Comparison of ENCODE assay signal across 8 cellular contexts in the genomic region with DNA sequence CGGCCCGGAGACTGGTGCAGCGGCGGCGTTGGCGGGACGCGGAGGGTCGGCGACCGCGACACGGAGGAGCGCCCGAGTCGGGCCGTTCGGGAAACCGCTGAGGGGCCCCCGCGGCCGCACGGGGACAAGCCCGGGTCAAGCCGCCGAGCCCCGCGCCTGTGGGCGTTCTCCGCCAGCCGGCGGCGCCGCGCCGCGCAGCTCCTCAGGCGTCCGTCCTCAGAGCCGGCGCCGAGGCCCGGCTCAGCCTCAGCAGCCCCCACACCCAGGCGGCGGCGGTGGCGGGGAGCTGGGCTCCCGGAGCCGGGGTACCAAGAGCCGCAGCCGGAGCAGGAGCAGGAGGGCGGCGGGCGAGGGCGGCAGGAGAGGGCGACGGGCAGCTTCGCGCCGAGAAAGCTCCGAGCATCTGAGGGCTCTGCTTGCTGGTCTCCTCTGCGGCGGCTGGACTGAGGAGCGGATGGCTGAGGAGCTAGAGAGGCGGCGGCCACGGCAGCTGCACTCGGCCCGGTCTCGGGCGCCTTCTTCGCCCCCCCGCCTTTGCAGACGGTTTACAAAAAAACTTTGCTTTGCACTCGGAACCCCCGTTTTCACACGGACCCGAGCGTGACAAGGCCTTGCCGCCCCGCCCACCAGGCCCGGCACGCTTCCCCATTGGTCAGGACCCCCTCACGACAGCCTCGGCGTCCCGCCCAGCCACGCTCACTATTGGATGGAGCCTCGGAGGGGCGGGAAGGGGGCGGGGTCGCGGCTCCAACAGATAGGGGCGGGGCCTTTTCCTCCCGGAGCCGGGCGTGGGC. TPM values are rescaled to one million over a fixed set of nuclear protein-coding genes. Genes with fewer than 3 reads are reported as not detected.
A peak's percentile ranks its signal among the peaks of the same experiment; 100 is the strongest.
DNase-seq lines count a peak whose midpoint lies in the region; ATAC-seq, FAIRE-seq and TF ChIP-seq lines count a peak whose summit lies in the region.

A gene with protein sequence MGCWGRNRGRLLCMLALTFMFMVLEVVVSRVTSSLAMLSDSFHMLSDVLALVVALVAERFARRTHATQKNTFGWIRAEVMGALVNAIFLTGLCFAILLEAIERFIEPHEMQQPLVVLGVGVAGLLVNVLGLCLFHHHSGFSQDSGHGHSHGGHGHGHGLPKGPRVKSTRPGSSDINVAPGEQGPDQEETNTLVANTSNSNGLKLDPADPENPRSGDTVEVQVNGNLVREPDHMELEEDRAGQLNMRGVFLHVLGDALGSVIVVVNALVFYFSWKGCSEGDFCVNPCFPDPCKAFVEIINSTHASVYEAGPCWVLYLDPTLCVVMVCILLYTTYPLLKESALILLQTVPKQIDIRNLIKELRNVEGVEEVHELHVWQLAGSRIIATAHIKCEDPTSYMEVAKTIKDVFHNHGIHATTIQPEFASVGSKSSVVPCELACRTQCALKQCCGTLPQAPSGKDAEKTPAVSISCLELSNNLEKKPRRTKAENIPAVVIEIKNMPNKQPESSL (minus strand): TSS at position 522 of the 794 bp plus-strand sequence. CDS start 549 bp downstream, outside the sequence.

- ATAC-seq in GM19328 (IDR thresholded peaks at IDR 0.05; ENCODE audit: unreplicated experiment), result peak; percentile 87
- ATAC-seq in HG03520 (IDR thresholded peaks at IDR 0.05; ENCODE audit: unreplicated experiment), result peak; percentile 83
- peak; percentile 83 for ATAC-seq in HepG2

- H3K4me1 ChIP-seq in BLaER1 (peaks cover 45% of the 10 kb centered on the region), HepG2 (ENCODE audit: insufficient read depth, low read length) (peaks cover 62% of the 10 kb centered on the region)

- TF ChIP-seq POLR2A in HepG2 (IDR thresholded peaks at IDR 0.05; ENCODE audit: insufficient read depth in 1 of 2, low read depth in 2 of 2, low read length in 2 of 2), result peak; percentile 74 to 83

- CTCF ChIA-PET in activated CD4-positive, alpha-beta T cell treated with anti-CD3 and anti-CD28 coated beads, Interleukin-2, amount 10 ng/mL, durations not matched to agents 7 days and 5 days (lab: Charles Lee), result interaction anchor here (0.6 to 2.5 kb wide), 7 partner anchors 10 to 1063 kb away, joined by 3 to 12 read pairs (median 5); no protein-coding TSS in a partner anchor
- CTCF ChIA-PET in HepG2 (lab: Yijun Ruan, JAX; ENCODE audit: low intra/inter-chr PET ratio, low total read pairs), result interaction anchor here (0.9 to 4.2 kb wide), 5 partner anchors 30 to 76 kb away, joined by 3 to 30 read pairs (median 20); no protein-coding TSS in a partner anchor

- H3K4me3 Mint-ChIP-seq in activated CD4-positive, alpha-beta T cell treated with anti-CD3 and anti-CD28 coated beads, Interleukin-2, amount 10 ng/mL, durations not matched to agents 7 days and 5 days, result peak within 1 kb of the TSS; percentile 93
- H3K4me3 Mint-ChIP-seq in dendritic cell treated with granulocyte-macrophage colony-stimulating factor and Interleukin-4, amounts not matched to agents 40 ng/mL and 50 ng/mL, for 4 days, result peak within 1 kb of the TSS; percentile 94

- H4K20me1 ChIP-seq in BLaER1 (peaks cover 34% of the 10 kb centered on the region), HepG2 (ENCODE audit: insufficient read depth, low read length) (peaks cover 20% of the 10 kb centered on the region)

- WGBS in HepG2 (ENCODE audit: low lambda C conversion rate), result 2% methylated on average over 8 of the region's 97 CpGs

- peaks cover 11% of the 10 kb centered on the region for H3K36me3 ChIP-seq in BLaER1
- H3K36me3 ChIP-seq in HepG2 (replicated peaks in 1 of 2; ENCODE audit: control insufficient read depth in 1 of 2, insufficient read depth in 2 of 2, low read length in 2 of 2), result peaks cover 0 to 8% of the 10 kb centered on the region in 2 experiments; a peak in 2 of 5 replicates

- intact Hi-C loops in dendritic cell treated with granulocyte-macrophage colony-stimulating factor and Interleukin-4, amounts not matched to agents 40 ng/mL and 50 ng/mL, for 4 days (cut with micrococcal nuclease), result loop anchor here (2.0 kb wide), 1 partner anchor 28 kb away; no protein-coding TSS in a partner anchor
- intact Hi-C loops in HepG2 (cut with micrococcal nuclease; ENCODE audit: unreplicated experiment), result loop anchor here (1.0 to 2.0 kb wide), 2 partner anchors 24 to 64 kb away; no protein-coding TSS in a partner anchor

- in situ Hi-C loops in HepG2 (cut with HindIII; ENCODE audit: extremely low pct_ligation_motif_present, low pct_unique_long_range_greater_than_20kb), result loop anchor here (5.0 kb wide), 3 partner anchors 43 to 73 kb away; no protein-coding TSS in a partner anchor

- POLR2A ChIA-PET in activated CD4-positive, alpha-beta T cell treated with anti-CD3 and anti-CD28 coated beads, Interleukin-2, amount 10 ng/mL, durations not matched to agents 7 days and 5 days (lab: Charles Lee), result interaction anchor here (0.5 to 0.6 kb wide), 2 partner anchors 46 to 66 kb away, joined by 4 to 5 read pairs; no protein-coding TSS in a partner anchor
- POLR2A ChIA-PET in HepG2 (lab: Yijun Ruan, JAX), result interaction anchor here (0.8 to 3.7 kb wide), 19 partner anchors 10 to 97 kb away, joined by 3 to 79 read pairs (median 9); a partner anchor contains a TSS

- H3K9ac ChIP-seq in BLaER1, result peak within 1 kb of the TSS; percentile 85
- H3K9ac ChIP-seq in HepG2 (ENCODE audit: insufficient read depth, low read depth, low read length), result peak within 1 kb of the TSS; percentile 78

- H2AFZ ChIP-seq in HepG2 (ENCODE audit: low read length), result no peak within 1 kb of the TSS

- H3K27ac Mint-ChIP-seq in activated CD4-positive, alpha-beta T cell treated with anti-CD3 and anti-CD28 coated beads, Interleukin-2, amount 10 ng/mL, durations not matched to agents 7 days and 5 days, result peak within 1 kb of the TSS; percentile 87
- H3K27ac Mint-ChIP-seq in dendritic cell treated with granulocyte-macrophage colony-stimulating factor and Interleukin-4, amounts not matched to agents 40 ng/mL and 50 ng/mL, for 4 days, result peak within 1 kb of the TSS; percentile 89

- H3K27ac ChIP-seq in BLaER1, result peak within 1 kb of the TSS; percentile 82
- peak within 1 kb of the TSS; percentile 84 for H3K27ac ChIP-seq in HepG2 (ENCODE audit: extremely low read length, insufficient read depth, low read length)

- H3K36me3 Mint-ChIP-seq in activated CD4-positive, alpha-beta T cell treated with anti-CD3 and anti-CD28 coated beads, Interleukin-2, amount 10 ng/mL, durations not matched to agents 7 days and 5 days (ENCODE audit: low read depth), result peaks cover 16% of the 10 kb centered on the region
- H3K36me3 Mint-ChIP-seq in dendritic cell treated with granulocyte-macrophage colony-stimulating factor and Interleukin-4, amounts not matched to agents 40 ng/mL and 50 ng/mL, for 4 days (ENCODE audit: low read depth), result peaks cover 22% of the 10 kb centered on the region

- H3K9me3 Mint-ChIP-seq in activated CD4-positive, alpha-beta T cell treated with anti-CD3 and anti-CD28 coated beads, Interleukin-2, amount 10 ng/mL, durations not matched to agents 7 days and 5 days, result no peaks in the 10 kb centered on the region
- H3K9me3 Mint-ChIP-seq in dendritic cell treated with granulocyte-macrophage colony-stimulating factor and Interleukin-4, amounts not matched to agents 40 ng/mL and 50 ng/mL, for 4 days, result no peaks in the 10 kb centered on the region

- H3K9me3 ChIP-seq in BLaER1 (no peaks in the 10 kb centered on the region), HepG2 (ENCODE audit: low read length) (no peaks in the 10 kb centered on the region)

- no peak; the same call in none of the 2 replicates for TF ChIP-seq RAD21 in HepG2 (CRISPR knock-in tag; IDR thresholded peaks at IDR 0.05)

- DNase-seq in NCI-H69 (lab: John Stamatoyannopoulos, UW) (peak; percentile 99), HepG2 (ENCODE audit: low spot score) (peak; percentile 93)
- peak; percentile 100 for DNase-seq in activated CD4-positive, alpha-beta T cell treated with anti-CD3 and anti-CD28 coated beads, Interleukin-2, amount 10 ng/mL, durations not matched to agents 7 days and 5 days
- peak; percentile 100 for DNase-seq in stimulated activated CD4-positive, alpha-beta T cell treated with anti-CD3 and anti-CD28 coated beads, Interleukin-4, amount 100 ng/mL, for 1 hour

- H3K4me1 Mint-ChIP-seq in activated CD4-positive, alpha-beta T cell treated with anti-CD3 and anti-CD28 coated beads, Interleukin-2, amount 10 ng/mL, durations not matched to agents 7 days and 5 days, result peaks cover 48% of the 10 kb centered on the region
- H3K4me1 Mint-ChIP-seq in dendritic cell treated with granulocyte-macrophage colony-stimulating factor and Interleukin-4, amounts not matched to agents 40 ng/mL and 50 ng/mL, for 4 days (ENCODE audit: low read depth), result peaks cover 42% of the 10 kb centered on the region

- H3K4me3 ChIP-seq in BLaER1 (peak within 1 kb of the TSS; percentile 83), HepG2 (replicated peaks in 1 of 3; ENCODE audit: insufficient read depth in 1 of 3, low read depth in 2 of 3, low read length in 3 of 3) (peak within 1 kb of the TSS; percentile 84 to 96 (median 87))

- H3K79me2 ChIP-seq in HepG2 (ENCODE audit: insufficient read depth, low read length), result peaks cover 50% of the 10 kb centered on the region

- FAIRE-seq in HepG2 (lab: Jason Lieb, UNC), result peak; percentile 54

- no peaks in the 10 kb centered on the region for H3K27me3 ChIP-seq in BLaER1
- peaks cover 0 to 2% of the 10 kb centered on the region in 2 experiments; a peak in 3 of 5 replicates for H3K27me3 ChIP-seq in HepG2 (ENCODE audit: control insufficient read depth in 1 of 2, insufficient read depth in 2 of 2, low read length in 2 of 2)

- no peak for TF ChIP-seq CTCF in HepG2 (CRISPR knock-in tag; IDR thresholded peaks at IDR 0.05)

- TF ChIP-seq EP300 in HepG2 (IDR thresholded peaks at IDR 0.05; ENCODE audit: low read depth in 2 of 2, low read length in 2 of 2) (no peak), HepG2 (CRISPR knock-in tag; IDR thresholded peaks at IDR 0.05; ENCODE audit: borderline replicate concordance) (no peak)

- no peaks in the 10 kb centered on the region for H3K27me3 Mint-ChIP-seq in activated CD4-positive, alpha-beta T cell treated with anti-CD3 and anti-CD28 coated beads, Interleukin-2, amount 10 ng/mL, durations not matched to agents 7 days and 5 days
- H3K27me3 Mint-ChIP-seq in dendritic cell treated with granulocyte-macrophage colony-stimulating factor and Interleukin-4, amounts not matched to agents 40 ng/mL and 50 ng/mL, for 4 days, result no peaks in the 10 kb centered on the region

- no TSS peak for BruUV-seq in HepG2 (replicated peaks; lab: Mats Ljungman, UMichigan)

- H3K4me2 ChIP-seq in BLaER1 (peak within 1 kb of the TSS; percentile 100), HepG2 (ENCODE audit: low read depth, low read length) (peak within 1 kb of the TSS; percentile 83)

RNA-seq across cellular contexts. Expression of the gene that starts here (rescaled TPM):
- 1 to 10 TPM; 9.3 to 9.6 TPM for total RNA-seq in activated CD4-positive, alpha-beta T cell treated with anti-CD3 and anti-CD28 coated beads, Interleukin-2, amount 10 ng/mL, durations not matched to agents 7 days and 5 days
- 24.4 and 26.8 TPM in 2 replicates for total RNA-seq in HepG2 (2016; rRNA removed; fragmentation: Illumina TruSeq; extraction: Trizol)
- 3.1 and 3.8 TPM in 2 replicates for total RNA-seq in HepG2 (2016; cell fraction: cytosol; rRNA removed; fragmentation: Illumina TruSeq; extraction: Trizol; ENCODE audit: low read depth)
- total RNA-seq in HepG2 (2016; cell fraction: insoluble cytoplasmic fraction; rRNA removed; fragmentation: Illumina TruSeq; extraction: Trizol), result 25.5 and 28.3 TPM in 2 replicates
- 15.5 and 17.6 TPM in 2 replicates for total RNA-seq in HepG2 (2016; cell fraction: membrane; rRNA removed; fragmentation: Illumina TruSeq; extraction: Trizol)
- 49.0 and 51.0 TPM in 2 replicates for total RNA-seq in HepG2 (2016; cell fraction: nucleus; rRNA removed; fragmentation: Illumina TruSeq; extraction: Trizol)
- 5.8 and 5.9 TPM in 2 replicates for polyA plus RNA-seq in HepG2 (2011; rRNA removed)
- 3.5 and 4.9 TPM in 2 replicates for polyA plus RNA-seq in HepG2 (2011; cell fraction: cytosol; rRNA removed)
- 4.2 and 5.1 TPM in 2 replicates for polyA plus RNA-seq in HepG2 (2011; cell fraction: nucleus; rRNA removed)
- polyA plus RNA-seq in HepG2 (2012), result 18.3 and 19.9 TPM in 2 replicates
- 2.5 and 2.6 TPM in 2 replicates for polyA plus RNA-seq in HepG2 (2016; cell fraction: cytosol; fragmentation: Illumina TruSeq; extraction: Trizol; ENCODE audit: low read depth)
- 19.7 and 25.1 TPM in 2 replicates for polyA plus RNA-seq in HepG2 (2016; cell fraction: insoluble cytoplasmic fraction; fragmentation: Illumina TruSeq; extraction: Trizol; ENCODE audit: low read depth)
- 6.2 and 6.7 TPM in 2 replicates for polyA plus RNA-seq in HepG2 (2016; cell fraction: membrane; fragmentation: Illumina TruSeq; extraction: Trizol; ENCODE audit: low read depth)
- polyA plus RNA-seq in HepG2 (2016; cell fraction: nucleus; fragmentation: Illumina TruSeq; extraction: Trizol; ENCODE audit: insufficient read depth, low read depth), result 53.6 and 54.2 TPM in 2 replicates
- 9.6 and 24.6 TPM in 2 replicates for polyA minus RNA-seq in HepG2 (2011; rRNA and poly(A)+ RNA removed; ENCODE audit: low replicate concordance)
- 10.8 and 15.0 TPM in 2 replicates for polyA minus RNA-seq in HepG2 (2011; cell fraction: cytosol; rRNA and poly(A)+ RNA removed)
- polyA minus RNA-seq in HepG2 (2011; cell fraction: nucleus; rRNA and poly(A)+ RNA removed), result 14.9 and 15.0 TPM in 2 replicates

Comparison
In these comparisons a context has a peak if more than half of its experiments do, and no peak if none do; other contexts are left out.
1. Peak in every context shown above with its lines: DNase-seq, ATAC-seq, H3K4me3 ChIP-seq and H3K27ac ChIP-seq.